In the genomic region with DNA sequence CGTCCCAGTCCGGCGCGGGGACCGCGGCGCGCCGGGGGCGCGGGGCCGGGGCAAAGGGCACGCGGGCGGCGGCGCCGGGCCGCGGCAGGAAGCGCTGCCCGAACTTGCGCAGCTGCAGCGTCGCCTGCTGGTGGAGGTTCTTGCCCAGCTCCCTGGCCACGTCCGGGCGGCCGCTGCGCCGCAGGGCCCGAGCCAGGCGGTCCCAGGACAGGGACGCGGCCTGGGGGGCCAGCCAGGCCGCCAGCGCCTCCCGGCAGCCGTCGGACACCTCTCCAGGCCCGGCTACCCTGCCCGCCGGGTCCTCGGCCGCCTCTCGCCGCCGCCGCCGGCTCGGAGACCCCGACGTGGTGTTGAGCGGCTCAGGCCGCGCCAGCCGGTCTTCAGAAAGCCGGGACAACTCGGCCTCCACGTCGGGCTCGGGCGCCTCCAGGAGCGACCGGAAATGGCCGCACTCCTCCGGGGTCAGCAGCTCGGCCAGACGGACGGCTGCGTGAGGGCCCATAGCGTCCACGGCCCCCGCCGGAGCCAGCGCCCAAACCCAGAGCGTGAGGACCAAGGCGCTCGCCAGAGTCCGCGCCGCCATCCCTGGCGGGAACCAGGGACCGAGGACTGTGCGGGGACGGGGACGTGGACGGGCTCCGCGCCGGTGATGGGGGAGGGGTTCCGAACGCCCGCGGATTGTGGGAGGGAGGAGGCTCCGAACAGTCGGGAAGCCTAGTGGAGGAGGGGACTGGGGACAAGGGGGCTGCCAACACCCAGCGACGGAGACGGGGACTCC, we compare ENCODE assay signal across 8 cellular contexts. TPM values are rescaled to one million over a fixed set of nuclear protein-coding genes. Genes with fewer than 3 reads are reported as not detected.
DNase-seq lines count a peak whose midpoint lies in the region; ATAC-seq lines count a peak whose summit lies in the region.

No MANE protein-coding gene starts in this region.

- H3K4me1 Mint-ChIP-seq in activated T-helper 2 cell treated with anti-CD3 and anti-CD28 coated beads, Interferon-gamma antibody, Interleukin-2, Interleukin-4, amounts not matched to agents 10 μg/mL and 5 μg/mL and 100 μg/mL, durations not matched to agents 14 hours and 24 hours and 36 hours (ENCODE audit: low read depth), result no peaks in the 10 kb centered on the region
- H3K4me1 Mint-ChIP-seq in naive B cell, result peaks cover 8 to 14% (median 9%) of the 10 kb centered on the region in 3 donors

- no peaks in the 10 kb centered on the region for H3K9me3 Mint-ChIP-seq in activated T-helper 2 cell treated with anti-CD3 and anti-CD28 coated beads, Interferon-gamma antibody, Interleukin-2, Interleukin-4, amounts not matched to agents 10 μg/mL and 5 μg/mL and 100 μg/mL, durations not matched to agents 14 hours and 24 hours and 36 hours
- no peaks in the 10 kb centered on the region for H3K9me3 Mint-ChIP-seq in naive B cell

- H3K36me3 Mint-ChIP-seq in activated T-helper 2 cell treated with anti-CD3 and anti-CD28 coated beads, Interferon-gamma antibody, Interleukin-2, Interleukin-4, amounts not matched to agents 10 μg/mL and 5 μg/mL and 100 μg/mL, durations not matched to agents 14 hours and 24 hours and 36 hours (ENCODE audit: low read depth), result no peaks in the 10 kb centered on the region
- H3K36me3 Mint-ChIP-seq in naive B cell, result no peaks in the 10 kb centered on the region

- peak overlapping the region; percentile 67 for H3K4me3 Mint-ChIP-seq in activated T-helper 2 cell treated with anti-CD3 and anti-CD28 coated beads, Interferon-gamma antibody, Interleukin-2, Interleukin-4, amounts not matched to agents 10 μg/mL and 5 μg/mL and 100 μg/mL, durations not matched to agents 14 hours and 24 hours and 36 hours (ENCODE audit: low read depth)
- H3K4me3 Mint-ChIP-seq in naive B cell, result peak overlapping the region; percentile 75 to 92 (median 84)

- intact Hi-C loops in activated T-helper 2 cell treated with anti-CD3 and anti-CD28 coated beads, Interferon-gamma antibody, Interleukin-2, Interleukin-4, amounts not matched to agents 10 μg/mL and 5 μg/mL and 100 μg/mL, durations not matched to agents 14 hours and 24 hours and 36 hours (cut with micrococcal nuclease), result no loop called here

- peak; percentile 85 to 93 for ATAC-seq in naive B cell (ENCODE audit: low read depth in 2 of 2)

- H3K27me3 Mint-ChIP-seq in activated T-helper 2 cell treated with anti-CD3 and anti-CD28 coated beads, Interferon-gamma antibody, Interleukin-2, Interleukin-4, amounts not matched to agents 10 μg/mL and 5 μg/mL and 100 μg/mL, durations not matched to agents 14 hours and 24 hours and 36 hours (ENCODE audit: low read depth), result peaks cover 40% of the 10 kb centered on the region
- peaks cover 21 to 59% (median 37%) of the 10 kb centered on the region in 3 donors for H3K27me3 Mint-ChIP-seq in naive B cell

- no peak overlapping the region for H3K27ac Mint-ChIP-seq in activated T-helper 2 cell treated with anti-CD3 and anti-CD28 coated beads, Interferon-gamma antibody, Interleukin-2, Interleukin-4, amounts not matched to agents 10 μg/mL and 5 μg/mL and 100 μg/mL, durations not matched to agents 14 hours and 24 hours and 36 hours
- H3K27ac Mint-ChIP-seq in naive B cell, result peak overlapping the region in 2 of 6 donors; percentile 56 to 59

- DNase-seq in NCI-H2081 (lab: John Stamatoyannopoulos, UW), result peak; percentile 55 to 67
- no peak for DNase-seq in NCI-H2081 treated with DMSO at 0.1 percent for 48 hours (lab: John Stamatoyannopoulos, UW)
- DNase-seq in NOMO-1 (lab: John Stamatoyannopoulos, UW; ENCODE audit: unreplicated experiment in 2 of 2), result peak; percentile 66 to 94
- peak; percentile 57 for DNase-seq in activated T-helper 2 cell treated with anti-CD3 and anti-CD28 coated beads, Interferon-gamma antibody, Interleukin-2, Interleukin-4, amounts not matched to agents 10 μg/mL and 5 μg/mL and 100 μg/mL, durations not matched to agents 14 hours and 24 hours and 36 hours (ENCODE audit: low spot score)
- peak; percentile 73 for DNase-seq in fibroblast of peridontal ligament (ENCODE audit: extremely low read depth)
- DNase-seq in naive B cell, result peak; percentile 59
- peak; percentile 64 for DNase-seq in stimulated activated naive CD4-positive, alpha-beta T cell treated with Interleukin-2 at 50 U/mL for 16 hours (lab: John Stamatoyannopoulos, UW)
- no peak for DNase-seq in NCI-H1694 treated with DMSO at 0.1 percent for 48 hours (lab: John Stamatoyannopoulos, UW)

RNA-seq across cellular contexts. Expression of a gene that starts 34.0 kb away (rescaled TPM):
- 0.30 TPM in 2 replicates for total RNA-seq in activated T-helper 2 cell treated with anti-CD3 and anti-CD28 coated beads, Interferon-gamma antibody, Interleukin-2, Interleukin-4, amounts not matched to agents 10 μg/mL and 5 μg/mL and 100 μg/mL, durations not matched to agents 14 hours and 24 hours and 36 hours
- polyA plus RNA-seq in naive B cell (ENCODE audit: low read depth in 6 of 6), result under 1 TPM in 2 of 6 donors, not detected in 4; 0.06 to 0.11 TPM

Comparison
In these comparisons a context has a peak if more than half of its experiments do, and no peak if none do; other contexts are left out.
1. DNase-seq: peak in NCI-H2081 (2 of 2), NOMO-1 (2 of 2), activated T-helper 2 cell treated with anti-CD3 and anti-CD28 coated beads, Interferon-gamma antibody, Interleukin-2, Interleukin-4, amounts not matched to agents 10 μg/mL and 5 μg/mL and 100 μg/mL, durations not matched to agents 14 hours and 24 hours and 36 hours (single experiment), fibroblast of peridontal ligament (single experiment), naive B cell (single experiment) and stimulated activated naive CD4-positive, alpha-beta T cell treated with Interleukin-2 at 50 U/mL for 16 hours (single experiment); none in NCI-H2081 treated with DMSO at 0.1 percent for 48 hours (single experiment) and NCI-H1694 treated with DMSO at 0.1 percent for 48 hours (single experiment).